8 cellular contexts compared by ENCODE assay signal in the genomic region with DNA sequence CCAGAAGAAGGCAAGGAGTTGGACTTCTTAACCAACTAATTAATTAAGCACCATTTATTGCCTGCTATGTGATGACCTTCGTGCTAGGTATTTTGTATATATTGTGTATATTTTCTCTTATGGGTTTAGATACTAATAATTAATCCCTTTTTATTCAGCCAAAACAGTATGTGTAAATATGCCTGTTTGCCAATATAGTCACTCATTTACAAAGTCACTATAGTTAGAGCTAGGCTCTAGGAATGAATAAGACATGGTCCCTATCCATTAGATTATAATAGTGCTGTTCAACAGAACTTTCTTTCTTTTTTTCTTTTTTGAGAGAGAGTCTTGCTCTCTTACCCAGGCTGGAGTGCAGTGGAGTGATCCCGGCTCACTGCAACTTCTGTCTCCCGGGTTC.
"Had no signal": no experiment of that assay in that cellular context is flagged by ENCODE, and none has a peak within 500 bp of the region (broad histone marks: within the 10 kb centered on the region; RNA-seq: fewer than 3 reads in every experiment).

No MANE protein-coding gene starts in this region.

- H3K4me3 ChIP-seq: GM12878 had no signal

- ATAC-seq: GM12878 had no signal

- DNase-seq: GDM1, GF-D8 had no signal

- FAIRE-seq: G401.6, GM12878, GM12891, GM12892, GM18507, GM19239 had no signal
